ENCODE assay signal across 1 cellular context in the genomic region with DNA sequence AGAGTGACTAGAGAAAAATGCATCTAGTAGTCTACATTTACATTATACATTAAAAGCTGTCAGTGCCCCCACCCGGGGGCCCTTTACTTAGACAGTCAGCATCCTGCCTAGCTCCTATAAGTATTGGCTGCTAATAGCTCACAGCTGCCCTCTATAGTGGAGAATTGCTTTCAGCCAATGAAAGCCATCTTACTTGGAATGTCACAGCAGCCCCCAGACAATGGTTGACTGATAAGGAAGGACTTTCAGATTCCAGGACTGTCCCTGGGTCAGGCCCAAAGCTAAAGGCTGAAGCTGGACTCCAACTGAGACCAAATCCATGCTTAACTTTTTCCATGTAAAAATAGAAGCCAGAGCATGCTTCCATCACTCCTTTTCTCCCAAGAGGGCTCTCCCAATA.
TF ChIP-seq lines count a peak whose summit lies in the region.

No MANE protein-coding gene starts in this region.

TF ChIP-seq in HepG2, 621 proteins besides CTCF, POLR2A, EP300 and RAD21 (continued from another document):
- TF ChIP-seq USF2 (IDR thresholded peaks at IDR 0.05; ENCODE audit: low read depth, low read length): no peak
- no peak for TF ChIP-seq USF2 (CRISPR knock-in tag; IDR thresholded peaks at IDR 0.05; ENCODE audit: borderline replicate concordance)
- TF ChIP-seq BRCA1 (CRISPR knock-in tag; IDR thresholded peaks at IDR 0.05): no peak
- TF ChIP-seq, protein P1, sequence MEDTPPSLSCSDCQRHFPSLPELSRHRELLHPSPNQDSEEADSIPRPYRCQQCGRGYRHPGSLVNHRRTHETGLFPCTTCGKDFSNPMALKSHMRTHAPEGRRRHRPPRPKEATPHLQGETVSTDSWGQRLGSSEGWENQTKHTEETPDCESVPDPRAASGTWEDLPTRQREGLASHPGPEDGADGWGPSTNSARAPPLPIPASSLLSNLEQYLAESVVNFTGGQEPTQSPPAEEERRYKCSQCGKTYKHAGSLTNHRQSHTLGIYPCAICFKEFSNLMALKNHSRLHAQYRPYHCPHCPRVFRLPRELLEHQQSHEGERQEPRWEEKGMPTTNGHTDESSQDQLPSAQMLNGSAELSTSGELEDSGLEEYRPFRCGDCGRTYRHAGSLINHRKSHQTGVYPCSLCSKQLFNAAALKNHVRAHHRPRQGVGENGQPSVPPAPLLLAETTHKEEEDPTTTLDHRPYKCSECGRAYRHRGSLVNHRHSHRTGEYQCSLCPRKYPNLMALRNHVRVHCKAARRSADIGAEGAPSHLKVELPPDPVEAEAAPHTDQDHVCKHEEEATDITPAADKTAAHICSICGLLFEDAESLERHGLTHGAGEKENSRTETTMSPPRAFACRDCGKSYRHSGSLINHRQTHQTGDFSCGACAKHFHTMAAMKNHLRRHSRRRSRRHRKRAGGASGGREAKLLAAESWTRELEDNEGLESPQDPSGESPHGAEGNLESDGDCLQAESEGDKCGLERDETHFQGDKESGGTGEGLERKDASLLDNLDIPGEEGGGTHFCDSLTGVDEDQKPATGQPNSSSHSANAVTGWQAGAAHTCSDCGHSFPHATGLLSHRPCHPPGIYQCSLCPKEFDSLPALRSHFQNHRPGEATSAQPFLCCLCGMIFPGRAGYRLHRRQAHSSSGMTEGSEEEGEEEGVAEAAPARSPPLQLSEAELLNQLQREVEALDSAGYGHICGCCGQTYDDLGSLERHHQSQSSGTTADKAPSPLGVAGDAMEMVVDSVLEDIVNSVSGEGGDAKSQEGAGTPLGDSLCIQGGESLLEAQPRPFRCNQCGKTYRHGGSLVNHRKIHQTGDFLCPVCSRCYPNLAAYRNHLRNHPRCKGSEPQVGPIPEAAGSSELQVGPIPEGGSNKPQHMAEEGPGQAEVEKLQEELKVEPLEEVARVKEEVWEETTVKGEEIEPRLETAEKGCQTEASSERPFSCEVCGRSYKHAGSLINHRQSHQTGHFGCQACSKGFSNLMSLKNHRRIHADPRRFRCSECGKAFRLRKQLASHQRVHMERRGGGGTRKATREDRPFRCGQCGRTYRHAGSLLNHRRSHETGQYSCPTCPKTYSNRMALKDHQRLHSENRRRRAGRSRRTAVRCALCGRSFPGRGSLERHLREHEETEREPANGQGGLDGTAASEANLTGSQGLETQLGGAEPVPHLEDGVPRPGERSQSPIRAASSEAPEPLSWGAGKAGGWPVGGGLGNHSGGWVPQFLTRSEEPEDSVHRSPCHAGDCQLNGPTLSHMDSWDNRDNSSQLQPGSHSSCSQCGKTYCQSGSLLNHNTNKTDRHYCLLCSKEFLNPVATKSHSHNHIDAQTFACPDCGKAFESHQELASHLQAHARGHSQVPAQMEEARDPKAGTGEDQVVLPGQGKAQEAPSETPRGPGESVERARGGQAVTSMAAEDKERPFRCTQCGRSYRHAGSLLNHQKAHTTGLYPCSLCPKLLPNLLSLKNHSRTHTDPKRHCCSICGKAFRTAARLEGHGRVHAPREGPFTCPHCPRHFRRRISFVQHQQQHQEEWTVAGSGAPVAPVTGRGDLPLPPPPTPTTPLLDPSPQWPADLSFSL (CRISPR knock-in tag; IDR thresholded peaks at IDR 0.05): no peak
- TF ChIP-seq ZNF256 (CRISPR knock-in tag; conservative IDR thresholded peaks at IDR 0.05): no peak
- TF ChIP-seq SPEN (CRISPR knock-in tag; IDR thresholded peaks at IDR 0.05; ENCODE audit: low read depth): no peak
- TF ChIP-seq TERF1 (CRISPR knock-in tag; IDR thresholded peaks at IDR 0.05): no peak
- TF ChIP-seq ZBTB42 (CRISPR knock-in tag; IDR thresholded peaks at IDR 0.05): no peak
- TF ChIP-seq ZNF878 (CRISPR knock-in tag; IDR thresholded peaks at IDR 0.05): no peak
TF ChIP-seq in HepG2: peak in this region for 2.
